ENCODE assay signal across 28 cellular contexts in genomic region chr2:192357216-192357615, GRCh38.
"Had no signal": no experiment of that assay in that cellular context is flagged by ENCODE, and none has a peak within 500 bp of the region (broad histone marks: within the 10 kb centered on the region; RNA-seq: fewer than 3 reads in every experiment).

No MANE protein-coding gene starts in this region.

- H3K27me3 Mint-ChIP-seq: activated naive CD8-positive, alpha-beta T cell treated with anti-CD3 and anti-CD28 coated beads, Interleukin-2, amount 10 ng/mL, durations not matched to agents 7 days and 5 days; type B pancreatic cell had no signal

- H3K4me3 Mint-ChIP-seq: activated naive CD4-positive, alpha-beta T cell treated with anti-CD3 and anti-CD28 coated beads for 36 hours; activated naive CD8-positive, alpha-beta T cell treated with anti-CD3 and anti-CD28 coated beads, Interleukin-2, amount 10 ng/mL, durations not matched to agents 7 days and 5 days; immature natural killer cell; natural killer cell; type B pancreatic cell had no signal

- H3K36me3 ChIP-seq: sigmoid colon, spleen, thoracic aorta, vagina had no signal

- DNase-seq: activated CD4-positive, alpha-beta T cell treated with anti-CD3 and anti-CD28 coated beads for 4 hours; activated CD4-positive, alpha-beta T cell treated with anti-CD3 and anti-CD28 coated beads, Interleukin-2, amount 50 U/mL, for 48 hours; activated CD4-positive, CD25-positive, alpha-beta regulatory T cell; activated CD8-positive, alpha-beta memory T cell treated with anti-CD3 and anti-CD28 coated beads, Interleukin-2, amount 50 U/mL, for 48 hours; activated naive CD4-positive, alpha-beta T cell treated with anti-CD3 and anti-CD28 coated beads for 36 hours; activated naive CD8-positive, alpha-beta T cell treated with anti-CD3 and anti-CD28 coated beads, Interleukin-2, amount 10 ng/mL, durations not matched to agents 7 days and 5 days; activated T-cell treated with anti-CD3 and anti-CD28 coated beads, Interleukin-2, amount 50 U/mL, for 48 hours; amniotic stem cell; cerebellar nuclear complex; glutamatergic neuron; immature natural killer cell; left ventricle myocardium superior; mammary epithelial cell; midbrain; natural killer cell; retina; sigmoid colon; spleen; stimulated activated CD4-positive, alpha-beta T cell treated with anti-CD3 and anti-CD28 coated beads, Interleukin-4, amount 100 ng/mL, for 1 hour; stimulated activated naive CD4-positive, alpha-beta T cell; T1000 had no signal

- H3K36me3 Mint-ChIP-seq: activated naive CD8-positive, alpha-beta T cell treated with anti-CD3 and anti-CD28 coated beads, Interleukin-2, amount 10 ng/mL, durations not matched to agents 7 days and 5 days; natural killer cell; type B pancreatic cell had no signal

- H3K9me3 Mint-ChIP-seq: activated naive CD4-positive, alpha-beta T cell treated with anti-CD3 and anti-CD28 coated beads for 36 hours; type B pancreatic cell had no signal

- H2AFZ ChIP-seq: hepatocyte had no signal

- H3K4me3 ChIP-seq: coronary artery, hepatocyte, sigmoid colon, spleen, thoracic aorta, vagina had no signal

- FAIRE-seq: frontal cortex had no signal

- H3K9me3 ChIP-seq: sigmoid colon, thoracic aorta, vagina had no signal

- H3K4me1 Mint-ChIP-seq: activated naive CD8-positive, alpha-beta T cell treated with anti-CD3 and anti-CD28 coated beads, Interleukin-2, amount 10 ng/mL, durations not matched to agents 7 days and 5 days; immature natural killer cell; natural killer cell had no signal

- H3K79me2 ChIP-seq: hepatocyte had no signal

- H3K27ac Mint-ChIP-seq: activated naive CD4-positive, alpha-beta T cell treated with anti-CD3 and anti-CD28 coated beads for 36 hours; activated naive CD8-positive, alpha-beta T cell treated with anti-CD3 and anti-CD28 coated beads, Interleukin-2, amount 10 ng/mL, durations not matched to agents 7 days and 5 days; immature natural killer cell; natural killer cell; type B pancreatic cell had no signal

- H3K4me2 ChIP-seq: hepatocyte had no signal

- H3K27me3 ChIP-seq: hepatocyte, sigmoid colon, spleen, vagina had no signal

- H3K4me1 ChIP-seq: sigmoid colon, spleen, vagina had no signal

- H3K27ac ChIP-seq: coronary artery, epithelial cell of prostate, hepatocyte, sigmoid colon, spleen, thoracic aorta, vagina had no signal
